ENCODE assay signal across 21 cellular contexts in genomic region chr18:25883091-25883490, GRCh38.
DNase-seq lines count a peak whose midpoint lies in the region; ATAC-seq and TF ChIP-seq lines count a peak whose summit lies in the region.
"Had no signal": no experiment of that assay in that cellular context is flagged by ENCODE, and none has a peak within 500 bp of the region (broad histone marks: within the 10 kb centered on the region; RNA-seq: fewer than 3 reads in every experiment).

No MANE protein-coding gene starts in this region.

- H4K20me1 ChIP-seq in hepatocyte (ENCODE audit: insufficient read depth, poor library complexity, severe bottlenecking) = no peaks in the 10 kb centered on the region

- no peaks in the 10 kb centered on the region for H3K9me2 ChIP-seq in hepatocyte (replicated peaks; ENCODE audit: insufficient read depth)

- DNase-seq in NCI-H2029 (lab: John Stamatoyannopoulos, UW) (peak; percentile 12), NCI-H2029 treated with DMSO at 0.1 percent for 48 hours (lab: John Stamatoyannopoulos, UW) (no peak), NCI-H748 treated with DMSO at 0.1 percent for 48 hours (lab: John Stamatoyannopoulos, UW) (peak; percentile 80), hepatocyte (ENCODE audit: low spot score) (peak; percentile 31), upper lobe of right lung (no peak), CD14-positive monocyte (ENCODE audit: low spot score) (no peak), left ventricle myocardium superior (no peak)
- DNase-seq: 8988T; C1 segment of cervical spinal cord; Calu3; CD8-positive, alpha-beta memory T cell; EL; GF-D8; GOT3; HCEC 1CT; KG1; NCI-H1092 treated with DMSO at 0.1 percent for 48 hours; NCI-H2081 treated with DMSO at 0.1 percent for 48 hours; NCI-H82 had no signal

- 38% methylated on average over 4 of the region's 4 CpGs for WGBS in hepatocyte (ENCODE audit: low lambda C conversion rate, missing lambda C conversion rate)

- peaks cover 2 to 8% (median 4%) of the 10 kb centered on the region in 3 donors for H3K27me3 Mint-ChIP-seq in CD14-positive monocyte (ENCODE audit: low read depth in 3 of 3)

- H3K9me3 ChIP-seq in hepatocyte (ENCODE audit: low read depth) (no peaks in the 10 kb centered on the region), upper lobe of right lung (no peaks in the 10 kb centered on the region)

- no peaks in the 10 kb centered on the region for H3K4me1 Mint-ChIP-seq in CD14-positive monocyte
- H3K4me1 Mint-ChIP-seq: CD8-positive, alpha-beta memory T cell had no signal

- H3K4me3 Mint-ChIP-seq in CD14-positive monocyte = no peak overlapping the region
- H3K4me3 Mint-ChIP-seq: CD8-positive, alpha-beta memory T cell had no signal

- intact Hi-C loops in upper lobe of right lung (cut with DNase I) = no loop called here
- intact Hi-C loops in CD14-positive monocyte (cut with micrococcal nuclease) = no loop called here
- intact Hi-C loops in left ventricle myocardium superior (cut with micrococcal nuclease) = no loop called here

- H3K79me2 ChIP-seq in hepatocyte = no peaks in the 10 kb centered on the region

- no peaks in the 10 kb centered on the region for H3K36me3 Mint-ChIP-seq in CD14-positive monocyte
- H3K36me3 Mint-ChIP-seq: CD8-positive, alpha-beta memory T cell had no signal

- ATAC-seq in upper lobe of right lung (peak; percentile 34), left ventricle myocardium superior (no peak)
- ATAC-seq: Right ventricle myocardium inferior had no signal

- H3K4me3 ChIP-seq in hepatocyte (no peak overlapping the region), upper lobe of right lung (no peak overlapping the region)
- H3K4me3 ChIP-seq: SK-N-MC had no signal

- H3K4me2 ChIP-seq in hepatocyte = no peak overlapping the region

- H3K27ac ChIP-seq in hepatocyte (no peak overlapping the region), upper lobe of right lung (no peak overlapping the region)
- H3K27ac ChIP-seq: SK-N-MC had no signal

- TF ChIP-seq CTCF in hepatocyte (IDR thresholded peaks at IDR 0.05; ENCODE audit: poor library complexity) = no peak
- TF ChIP-seq CTCF in upper lobe of right lung (IDR thresholded peaks at IDR 0.05) = no peak
- no peak for TF ChIP-seq CTCF in CD14-positive monocyte (IDR thresholded peaks at IDR 0.05)

- H3K36me3 ChIP-seq in hepatocyte (replicated peaks; ENCODE audit: insufficient read depth, low read depth) = no peaks in the 10 kb centered on the region
- no peaks in the 10 kb centered on the region for H3K36me3 ChIP-seq in upper lobe of right lung

- peaks cover 18% of the 10 kb centered on the region for H3K27me3 ChIP-seq in hepatocyte
- no peaks in the 10 kb centered on the region for H3K27me3 ChIP-seq in upper lobe of right lung

- H3K4me1 ChIP-seq in hepatocyte (ENCODE audit: insufficient read depth) (no peaks in the 10 kb centered on the region), upper lobe of right lung (no peaks in the 10 kb centered on the region)

- H3K27ac Mint-ChIP-seq in CD14-positive monocyte = no peak overlapping the region
- H3K27ac Mint-ChIP-seq: CD8-positive, alpha-beta memory T cell had no signal

- H3K9me3 Mint-ChIP-seq in CD14-positive monocyte = peaks cover 0 to 15% (median 10%) of the 10 kb centered on the region in 7 donors

- no peak overlapping the region for H2AFZ ChIP-seq in hepatocyte

Comparison
In these comparisons a context has a peak if more than half of its experiments do, and no peak if none do; other contexts are left out.
1. DNase-seq: peak in NCI-H2029 (single experiment), NCI-H748 treated with DMSO at 0.1 percent for 48 hours (single experiment) and hepatocyte (single experiment); none in NCI-H2029 treated with DMSO at 0.1 percent for 48 hours (single experiment), upper lobe of right lung (single experiment), CD14-positive monocyte (single experiment) and left ventricle myocardium superior (single experiment).